8 cellular contexts compared by ENCODE assay signal in genomic region chr11:103682318-103683184, GRCh38.
DNase-seq lines count a peak whose midpoint lies in the region; ATAC-seq, FAIRE-seq and TF ChIP-seq lines count a peak whose summit lies in the region.

No MANE protein-coding gene starts in this region.

- H2AFZ ChIP-seq in OCI-LY7 (ENCODE audit: low read length), result 0 out of 2 replicates have a peak overlapping the region, but pooled peaks have one; percentile 35

- no peaks in the 10 kb centered on the region for H3K9me3 ChIP-seq in OCI-LY7 (ENCODE audit: low read length)
- H3K9me3 ChIP-seq in vagina, result no peaks in the 10 kb centered on the region

- no peaks in the 10 kb centered on the region for H3K9me2 ChIP-seq in OCI-LY7 (ENCODE audit: insufficient read depth, low read length)

- no TSS peak for BruUV-seq in OCI-LY7 (replicated peaks; lab: Mats Ljungman, UMichigan)

- POLR2A ChIA-PET in OCI-LY7 (lab: Charles Lee), result interaction anchor here (0.7 to 1.1 kb wide), 2 partner anchors 134 to 651 kb away, joined by 3 read pairs; no protein-coding TSS in a partner anchor

- H4K20me1 ChIP-seq in OCI-LY7 (ENCODE audit: insufficient read depth, low read length), result no peaks in the 10 kb centered on the region

- no peak for TF ChIP-seq POLR2A in vagina (IDR thresholded peaks at IDR 0.05)

- no peak overlapping the region for H3K27ac ChIP-seq in OCI-LY7 (ENCODE audit: low read depth, low read length, poor library complexity, severe bottlenecking)
- no peak overlapping the region for H3K27ac ChIP-seq in foreskin keratinocyte
- H3K27ac ChIP-seq in vagina, result no peak overlapping the region

- no peaks in the 10 kb centered on the region for H3K79me2 ChIP-seq in OCI-LY7 (ENCODE audit: insufficient read depth, low read depth, low read length)

- H3K27me3 ChIP-seq in foreskin keratinocyte (peaks cover 8% of the 10 kb centered on the region), vagina (no peaks in the 10 kb centered on the region)

- no peak overlapping the region for H3K4me2 ChIP-seq in OCI-LY7 (ENCODE audit: low read length)

- intact Hi-C loops in OCI-LY7 (cut with micrococcal nuclease; ENCODE audit: unreplicated experiment), result loop anchor here (1.0 to 2.0 kb wide), 5 partner anchors 180 to 650 kb away; partner anchors contain the start of gene PDGFD
- intact Hi-C loops in vagina (cut with DNase I), result no loop called here

- H3K4me3 ChIP-seq in OCI-LY7 (ENCODE audit: low read depth, low read length, poor library complexity, severe bottlenecking), result no peak overlapping the region
- H3K4me3 ChIP-seq in vagina, result no peak overlapping the region

- no peaks in the 10 kb centered on the region for H3K4me1 ChIP-seq in OCI-LY7 (ENCODE audit: insufficient read depth, low read length, poor library complexity, severe bottlenecking)
- H3K4me1 ChIP-seq in foreskin keratinocyte, result no peaks in the 10 kb centered on the region
- H3K4me1 ChIP-seq in vagina, result peaks cover 6% of the 10 kb centered on the region

- TF ChIP-seq CTCF in OCI-LY7 (conservative IDR thresholded peaks at IDR 0.05; ENCODE audit: low read length) (peak; percentile 88), foreskin keratinocyte (conservative IDR thresholded peaks at IDR 0.05) (peak; percentile 87), vagina (IDR thresholded peaks at IDR 0.05) (peak in 2 of 3 experiments; percentile 67 to 82)

- peak; percentile 98 for ATAC-seq in GM21529 (IDR thresholded peaks at IDR 0.05; ENCODE audit: unreplicated experiment)
- ATAC-seq in foreskin keratinocyte, result peak; percentile 93

- H3K36me3 ChIP-seq in OCI-LY7 (ENCODE audit: insufficient read depth, low read length) (no peaks in the 10 kb centered on the region), vagina (no peaks in the 10 kb centered on the region)

- FAIRE-seq in HTR-8/SVneo (lab: Jason Lieb, UNC), result peak; percentile 99

- CTCF ChIA-PET in OCI-LY7 (lab: Charles Lee; ENCODE audit: unreplicated experiment), result interaction anchor here (0.6 to 1.3 kb wide), 5 partner anchors 10 to 651 kb away, joined by 3 to 7 read pairs (median 4); partner anchors contain the start of gene PDGFD

- peak; percentile 63 for DNase-seq in EL
- DNase-seq in HTR-8/SVneo (ENCODE audit: insufficient read length, low spot score), result peak; percentile 47
- DNase-seq in OCI-LY7 (ENCODE audit: low spot score), result peak; percentile 75
- peak; percentile 40 to 49 for DNase-seq in activated T-cell treated with anti-CD3 and anti-CD28 coated beads, Interleukin-2, amount 50 U/mL, for 48 hours
- peak; percentile 26 to 60 for DNase-seq in foreskin keratinocyte
- peak; percentile 42 for DNase-seq in non-pigmented ciliary epithelial cell (ENCODE audit: low read depth)
- DNase-seq in vagina (ENCODE audit: extremely low spot score in 2 of 2), result no peak

Comparison
In these comparisons a context has a peak if more than half of its experiments do, and no peak if none do; other contexts are left out.
1. DNase-seq: peak in EL (single experiment), HTR-8/SVneo (single experiment), OCI-LY7 (single experiment), activated T-cell treated with anti-CD3 and anti-CD28 coated beads, Interleukin-2, amount 50 U/mL, for 48 hours (2 of 2), foreskin keratinocyte (2 of 2) and non-pigmented ciliary epithelial cell (single experiment); none in vagina (0 of 2).
2. Peak in every context shown above with its lines, with median percentiles within 50 percentile points of each other: CTCF ChIP-seq.